ENCODE assay signal across 20 cellular contexts in genomic region chr3:186013312-186013711, GRCh38.
"Had no signal": no experiment of that assay in that cellular context is flagged by ENCODE, and none has a peak within 500 bp of the region (broad histone marks: within the 10 kb centered on the region; RNA-seq: fewer than 3 reads in every experiment).

No MANE protein-coding gene starts in this region.

- H3K27ac Mint-ChIP-seq: memory B cell; mesothelial cell of epicardium; natural killer cell treated with Interleukin-12 subunit alpha and Interleukin-12 subunit beta and Interleukin-15 and Interleukin-18, amount 100 ng/mL, for 72 hours; progenitor cell of endocrine pancreas; stimulated activated effector memory CD8-positive, alpha-beta T cell treated with anti-CD3 and anti-CD28 coated beads, Interleukin-12 subunit alpha, Interleukin-12 subunit beta, amount 100 ng/mL, for 72 hours had no signal

- H3K4me1 ChIP-seq: gastrocnemius medialis, left lung, lower lobe of right lung, right lobe of liver, testis, tibial nerve had no signal

- ATAC-seq: esophagus mucosa; gastrocnemius medialis; left lung; lower lobe of right lung; natural killer cell treated with Interleukin-12 subunit alpha and Interleukin-12 subunit beta and Interleukin-15 and Interleukin-18, amount 100 ng/mL, for 72 hours; right lobe of liver; stimulated activated effector memory CD8-positive, alpha-beta T cell treated with anti-CD3 and anti-CD28 coated beads, Interleukin-12 subunit alpha, Interleukin-12 subunit beta, amount 100 ng/mL, for 72 hours; stimulated activated naive CD8-positive, alpha-beta T cell treated with anti-CD3 and anti-CD28 coated beads, Interleukin-15, Interleukin-2, amounts not matched to agents 100 U/mL and 50 U/mL, for 24 hours had no signal

- H3K4me3 ChIP-seq: gastrocnemius medialis, left lung, lower lobe of right lung, ovary, right lobe of liver, testis, tibial nerve had no signal

- H3K36me3 Mint-ChIP-seq: mesothelial cell of epicardium; natural killer cell treated with Interleukin-12 subunit alpha and Interleukin-12 subunit beta and Interleukin-15 and Interleukin-18, amount 100 ng/mL, for 72 hours; stimulated activated effector memory CD8-positive, alpha-beta T cell treated with anti-CD3 and anti-CD28 coated beads, Interleukin-12 subunit alpha, Interleukin-12 subunit beta, amount 100 ng/mL, for 72 hours had no signal

- H3K9me3 ChIP-seq: gastrocnemius medialis, lower lobe of right lung, ovary, testis had no signal

- H3K9me3 Mint-ChIP-seq: natural killer cell treated with Interleukin-12 subunit alpha and Interleukin-12 subunit beta and Interleukin-15 and Interleukin-18, amount 100 ng/mL, for 72 hours; stimulated activated effector memory CD8-positive, alpha-beta T cell treated with anti-CD3 and anti-CD28 coated beads, Interleukin-12 subunit alpha, Interleukin-12 subunit beta, amount 100 ng/mL, for 72 hours had no signal

- H3K27ac ChIP-seq: gastrocnemius medialis, left lung, lower lobe of right lung, ovary, right lobe of liver, testis, tibial nerve had no signal

- H3K36me3 ChIP-seq: gastrocnemius medialis, left lung, lower lobe of right lung, ovary, right lobe of liver, tibial nerve had no signal

- H3K4me1 Mint-ChIP-seq: memory B cell; stimulated activated effector memory CD8-positive, alpha-beta T cell treated with anti-CD3 and anti-CD28 coated beads, Interleukin-12 subunit alpha, Interleukin-12 subunit beta, amount 100 ng/mL, for 72 hours had no signal

- H3K27me3 ChIP-seq: gastrocnemius medialis, ovary, right lobe of liver, testis, tibial nerve had no signal

- DNase-seq: central memory CD4-positive, alpha-beta T cell; cortex of kidney; effector memory CD4-positive, alpha-beta T cell; gastrocnemius medialis; left lung; lower lobe of right lung; ovary; retina; right lobe of liver; stimulated activated CD4-positive, alpha-beta T cell treated with anti-CD3 and anti-CD28 coated beads, Interleukin-4, amount 100 ng/mL, for 1 hour; stimulated activated CD8-positive, alpha-beta memory T cell treated with anti-CD3 and anti-CD28 coated beads, Interleukin-4, amount 100 ng/mL, for 48 hours; stimulated activated naive CD8-positive, alpha-beta T cell treated with anti-CD3 and anti-CD28 coated beads, Interleukin-15, Interleukin-2, amounts not matched to agents 100 U/mL and 50 U/mL, for 24 hours; testis had no signal

- H3K27me3 Mint-ChIP-seq: progenitor cell of endocrine pancreas had no signal

- H3K4me3 Mint-ChIP-seq: memory B cell; mesothelial cell of epicardium; natural killer cell treated with Interleukin-12 subunit alpha and Interleukin-12 subunit beta and Interleukin-15 and Interleukin-18, amount 100 ng/mL, for 72 hours; stimulated activated effector memory CD8-positive, alpha-beta T cell treated with anti-CD3 and anti-CD28 coated beads, Interleukin-12 subunit alpha, Interleukin-12 subunit beta, amount 100 ng/mL, for 72 hours had no signal
